20 cellular contexts compared by ENCODE assay signal in genomic region chr15:35741395-35741794, GRCh38.
"Had no signal": no experiment of that assay in that cellular context is flagged by ENCODE, and none has a peak within 500 bp of the region (broad histone marks: within the 10 kb centered on the region; RNA-seq: fewer than 3 reads in every experiment).

No MANE protein-coding gene starts in this region.

- DNase-seq: Karpas-422, KG1, MG63, NCI-H1092, NCI-H1105 treated with DMSO at 0.1 percent for 48 hours, NCI-H1417 treated with DMSO at 0.1 percent for 48 hours, NCI-H146, NCI-H1930, NCI-H2107, NCI-H2227 treated with DMSO at 0.1 percent for 48 hours, NCI-H524, NCI-H526 treated with DMSO at 0.1 percent for 48 hours, NCI-H748 treated with DMSO at 0.1 percent for 48 hours, RPMI8226, SHP77, SJCRH30, T-helper 1 cell had no signal

- ATAC-seq: HepG2 had no signal

- FAIRE-seq: HepG2, RCC 7860 had no signal

- H3K27ac ChIP-seq: SJCRH30, SK-N-MC had no signal

- H3K4me3 ChIP-seq: MG63, SJCRH30, SK-N-MC had no signal

- H3K36me3 ChIP-seq: MG63, SJCRH30 had no signal

- H3K27me3 ChIP-seq: MG63, SJCRH30 had no signal

- H3K9me3 ChIP-seq: MG63, SJCRH30 had no signal

- H3K4me1 ChIP-seq: SJCRH30 had no signal
